Comparison of ENCODE assay signal across 12 cellular contexts in genomic region chr12:91926810-91927209, GRCh38.
DNase-seq lines count a peak whose midpoint lies in the region; ATAC-seq, FAIRE-seq and TF ChIP-seq lines count a peak whose summit lies in the region.
"Had no signal": no experiment of that assay in that cellular context is flagged by ENCODE, and none has a peak within 500 bp of the region (broad histone marks: within the 10 kb centered on the region; RNA-seq: fewer than 3 reads in every experiment).

No MANE protein-coding gene starts in this region.

- TF ChIP-seq CTCF in H1 (IDR thresholded peaks at IDR 0.05; ENCODE audit: control extremely low read depth in 1 of 3, insufficient read depth in 1 of 3, low read depth in 1 of 3, low read length in 3 of 3) (no peak), progenitor cell of endocrine pancreas (IDR thresholded peaks at IDR 0.05; ENCODE audit: unreplicated experiment) (no peak)

- H3K36me3 Mint-ChIP-seq in progenitor cell of endocrine pancreas (ENCODE audit: insufficient read depth) = peaks cover 7% of the 10 kb centered on the region
- H3K36me3 Mint-ChIP-seq: stimulated activated memory B cell treated with anti-CD40 and anti-IgM and Interleukin-4, amounts not matched to agents 10 μg/mL and 1 μg/mL and 100 μg/mL, for 72 hours had no signal

- no peak overlapping the region for H4K91ac ChIP-seq in H1 (replicated peaks; ENCODE audit: insufficient read length, low read length)

- H3K18ac ChIP-seq in H1 (ENCODE audit: extremely low read depth, low read length) = no peak overlapping the region

- no peak overlapping the region for H3K4me3 ChIP-seq in H1 (ENCODE audit: extremely low read depth in 1 of 4, insufficient read depth in 2 of 4, low read depth in 3 of 4, low read length in 4 of 4)
- H3K4me3 ChIP-seq: lower lobe of right lung had no signal

- no peak overlapping the region for H3K27ac ChIP-seq in H1 (ENCODE audit: low read depth, low read length)
- H3K27ac ChIP-seq: 22Rv1, lower lobe of right lung had no signal

- H3K23me2 ChIP-seq in H1 (ENCODE audit: low read depth, low read length) = no peaks in the 10 kb centered on the region

- DNase-seq in DMS79 treated with DMSO at 0.1 percent for 48 hours (lab: John Stamatoyannopoulos, UW) = peak; percentile 11
- DNase-seq in DMS79 (lab: John Stamatoyannopoulos, UW) = no peak
- peak; percentile 46 for DNase-seq in NCI-H2196 (lab: John Stamatoyannopoulos, UW; ENCODE audit: unreplicated experiment)
- DNase-seq in H1 (ENCODE audit: low read depth in 1 of 2, low spot score in 2 of 2) = no peak
- no peak for DNase-seq in progenitor cell of endocrine pancreas (ENCODE audit: low spot score, unreplicated experiment)
- no peak for DNase-seq in stimulated activated CD8-positive, alpha-beta memory T cell treated with anti-CD3 and anti-CD28 coated beads, Interleukin-4, amount 100 ng/mL, for 48 hours
- no peak for DNase-seq in activated CD4-positive, alpha-beta T cell treated with anti-CD3 and anti-CD28 coated beads, Interleukin-2, amount 50 U/mL, for 1 hour
- DNase-seq: activated T-cell treated with anti-CD3 and anti-CD28 coated beads, Interleukin-2, amount 50 U/mL, for 72 hours; lower lobe of right lung had no signal

- H3K79me2 ChIP-seq in H1 (ENCODE audit: control insufficient read depth in 1 of 2, insufficient read depth in 2 of 2, low read length in 2 of 2) = no peaks in the 10 kb centered on the region

- no peak for TF ChIP-seq POLR2A in H1 (IDR thresholded peaks at IDR 0.05; ENCODE audit: control extremely low read depth in 1 of 2, low read depth in 2 of 2, low read length in 2 of 2)

- H3K56ac ChIP-seq in H1 (replicated peaks; ENCODE audit: insufficient read length, low read depth, low read length) = no peak overlapping the region

- CTCF ChIA-PET in H1 (lab: Charles Lee; ENCODE audit: partially characterized antibody) = no interaction called here

- H4K20me1 ChIP-seq in H1 (replicated peaks in 1 of 2; ENCODE audit: control insufficient read depth in 1 of 2, insufficient read depth in 2 of 2, low read length in 2 of 2) = no peaks in the 10 kb centered on the region

- no peak for FAIRE-seq in H1 (lab: Jason Lieb, UNC)

- H3K27me3 ChIP-seq in H1 (replicated peaks in 1 of 4; ENCODE audit: control insufficient read depth in 3 of 4, extremely low read depth in 1 of 4, insufficient read depth in 3 of 4, low read length in 3 of 4) = no peaks in the 10 kb centered on the region

- H3K9ac ChIP-seq in H1 (replicated peaks in 1 of 4; ENCODE audit: extremely low read depth in 1 of 4, low read depth in 3 of 4, low read length in 3 of 4) = no peak overlapping the region

- no peak overlapping the region for H2AFZ ChIP-seq in H1 (ENCODE audit: low read length)

- H2BK20ac ChIP-seq in H1 (ENCODE audit: low read length) = no peak overlapping the region

- no peak overlapping the region for H2AK5ac ChIP-seq in H1 (ENCODE audit: low read depth, low read length)

- no peak overlapping the region for H3K4me2 ChIP-seq in H1 (ENCODE audit: insufficient read depth in 1 of 2, low read depth in 2 of 2, low read length in 2 of 2)

- no peak overlapping the region for H4K8ac ChIP-seq in H1 (ENCODE audit: extremely low read depth, insufficient read depth, low read length)

- no peak overlapping the region for H3K23ac ChIP-seq in H1 (ENCODE audit: insufficient read length)

- no peak for ATAC-seq in GM21447 (IDR thresholded peaks at IDR 0.05; ENCODE audit: unreplicated experiment)
- ATAC-seq: activated T-cell treated with anti-CD3 and anti-CD28 coated beads, Interleukin-2, amount 50 U/mL, for 72 hours; stimulated activated memory B cell treated with anti-CD40 and anti-IgM and Interleukin-4, amounts not matched to agents 10 μg/mL and 1 μg/mL and 100 μg/mL, for 72 hours had no signal

- H2BK120ac ChIP-seq in H1 (replicated peaks; ENCODE audit: low read depth, low read length) = no peak overlapping the region

- H3K14ac ChIP-seq in H1 (ENCODE audit: insufficient read length) = no peak overlapping the region

- no peak overlapping the region for H3K4ac ChIP-seq in H1 (replicated peaks; ENCODE audit: insufficient read length, low read depth, low read length)

- peaks cover 10% of the 10 kb centered on the region for H3K9me3 Mint-ChIP-seq in progenitor cell of endocrine pancreas (ENCODE audit: low read depth)
- H3K9me3 Mint-ChIP-seq: stimulated activated memory B cell treated with anti-CD40 and anti-IgM and Interleukin-4, amounts not matched to agents 10 μg/mL and 1 μg/mL and 100 μg/mL, for 72 hours had no signal

- no peak overlapping the region for H2BK12ac ChIP-seq in H1 (ENCODE audit: low read depth, low read length)

- H3K36me3 ChIP-seq in H1 (ENCODE audit: control insufficient read depth in 2 of 4, insufficient read depth in 4 of 4, low read length in 3 of 4) = no peaks in the 10 kb centered on the region
- H3K36me3 ChIP-seq: lower lobe of right lung had no signal

- no peak overlapping the region for H2BK15ac ChIP-seq in H1 (ENCODE audit: low read length)

- 86% methylated on average over 1 of the region's 1 CpG; no CpG with 5 or more reads in 1 of the 2 experiments for WGBS in H1 (ENCODE audit: extremely low coverage in 1 of 2, insufficient coverage in 1 of 2, insufficient read length in 1 of 2, insufficient replicate concordance in 2 of 2, low coverage in 1 of 2, low lambda C conversion rate in 2 of 2, missing lambda C conversion rate in 1 of 2), 2 experiments

- no peaks in the 10 kb centered on the region for H3K4me1 ChIP-seq in H1 (replicated peaks in 1 of 4; ENCODE audit: control insufficient read depth in 3 of 4, insufficient read depth in 4 of 4, low read length in 3 of 4)

- TF ChIP-seq RAD21 in H1 (IDR thresholded peaks at IDR 0.05 in 1 of 2, conservative IDR thresholded peaks at IDR 0.05 in 1 of 2; ENCODE audit: low read depth in 2 of 2, low read length in 2 of 2) = no peak

- no peak for TF ChIP-seq EP300 in H1 (IDR thresholded peaks at IDR 0.05; ENCODE audit: borderline replicate concordance in 1 of 2, low read depth in 2 of 2, low read length in 2 of 2)

- POLR2A ChIA-PET in H1 (lab: Charles Lee; ENCODE audit: partially characterized antibody) = no interaction called here

- H2BK5ac ChIP-seq in H1 (ENCODE audit: low read depth, low read length) = no peak overlapping the region

- no peak overlapping the region for H4K5ac ChIP-seq in H1 (ENCODE audit: insufficient read length, low read depth, low read length)

- H3K27ac Mint-ChIP-seq in progenitor cell of endocrine pancreas = peak overlapping the region; percentile 94
- H3K27ac Mint-ChIP-seq: activated T-cell treated with anti-CD3 and anti-CD28 coated beads, Interleukin-2, amount 50 U/mL, for 72 hours; stimulated activated memory B cell treated with anti-CD40 and anti-IgM and Interleukin-4, amounts not matched to agents 10 μg/mL and 1 μg/mL and 100 μg/mL, for 72 hours had no signal

- H3K4me3 Mint-ChIP-seq in progenitor cell of endocrine pancreas (ENCODE audit: low read depth) = no peak overlapping the region
- H3K4me3 Mint-ChIP-seq: activated T-cell treated with anti-CD3 and anti-CD28 coated beads, Interleukin-2, amount 50 U/mL, for 72 hours; stimulated activated memory B cell treated with anti-CD40 and anti-IgM and Interleukin-4, amounts not matched to agents 10 μg/mL and 1 μg/mL and 100 μg/mL, for 72 hours had no signal

- H3K79me1 ChIP-seq in H1 (ENCODE audit: low read depth, low read length) = no peaks in the 10 kb centered on the region

- H3K4me1 Mint-ChIP-seq in progenitor cell of endocrine pancreas (ENCODE audit: low read depth) = peaks cover 8% of the 10 kb centered on the region
- H3K4me1 Mint-ChIP-seq: stimulated activated memory B cell treated with anti-CD40 and anti-IgM and Interleukin-4, amounts not matched to agents 10 μg/mL and 1 μg/mL and 100 μg/mL, for 72 hours had no signal

- peaks cover 0 to 9% of the 10 kb centered on the region in 2 experiments; a peak in 1 of 4 replicates for H3K9me3 ChIP-seq in H1 (ENCODE audit: insufficient read depth in 2 of 2, low read depth in 1 of 2, low read length in 1 of 2)
- H3K9me3 ChIP-seq: lower lobe of right lung had no signal

- H3K27me3 Mint-ChIP-seq in progenitor cell of endocrine pancreas = no peaks in the 10 kb centered on the region
- H3K27me3 Mint-ChIP-seq: stimulated activated memory B cell treated with anti-CD40 and anti-IgM and Interleukin-4, amounts not matched to agents 10 μg/mL and 1 μg/mL and 100 μg/mL, for 72 hours had no signal

TF ChIP-seq in H1, 55 proteins besides CTCF, POLR2A, EP300 and RAD21:
- TF ChIP-seq ATF3 (IDR thresholded peaks at IDR 0.05; ENCODE audit: insufficient read depth, low read depth, low read length) (no peak), ASH2L (IDR thresholded peaks at IDR 0.05; ENCODE audit: low read length) (no peak), JUND (IDR thresholded peaks at IDR 0.05; ENCODE audit: low read length) (0 out of 2 replicates have a peak, but pooled peaks have one; percentile 8), SUZ12 (IDR thresholded peaks at IDR 0.05; ENCODE audit: low read length) (no peak)

Comparison
In these comparisons a context has a peak if more than half of its experiments do, and no peak if none do; other contexts are left out.
1. DNase-seq: peak in DMS79 treated with DMSO at 0.1 percent for 48 hours (single experiment) and NCI-H2196 (single experiment); none in DMS79 (single experiment), H1 (0 of 2), progenitor cell of endocrine pancreas (single experiment), stimulated activated CD8-positive, alpha-beta memory T cell treated with anti-CD3 and anti-CD28 coated beads, Interleukin-4, amount 100 ng/mL, for 48 hours (single experiment) and activated CD4-positive, alpha-beta T cell treated with anti-CD3 and anti-CD28 coated beads, Interleukin-2, amount 50 U/mL, for 1 hour (single experiment).